Comparison of ENCODE assay signal across 22 cellular contexts in the genomic region with DNA sequence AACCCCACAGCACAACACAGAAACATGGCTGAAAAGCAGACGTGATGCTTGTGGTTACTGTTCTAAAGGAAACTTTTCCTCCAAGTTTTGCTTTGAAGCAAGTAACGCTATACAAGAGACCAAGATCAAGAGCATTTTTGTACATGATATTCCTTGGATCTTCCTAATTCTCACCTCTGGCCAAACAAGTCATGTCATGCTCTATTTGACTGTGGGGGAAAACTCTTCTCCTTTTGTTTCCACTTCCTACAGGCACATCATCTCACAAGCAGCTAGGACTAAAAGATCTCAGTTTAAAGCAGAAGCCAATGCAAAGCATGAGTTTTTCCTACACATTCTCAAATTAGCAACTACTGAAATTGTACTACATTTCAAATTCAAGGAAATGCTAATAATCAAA.
"Had no signal": no experiment of that assay in that cellular context is flagged by ENCODE, and none has a peak within 500 bp of the region (broad histone marks: within the 10 kb centered on the region; RNA-seq: fewer than 3 reads in every experiment).

No MANE protein-coding gene starts in this region.

- H3K27me3 ChIP-seq: colonic mucosa, gastrocnemius medialis, neural progenitor cell, right atrium auricular region, suprapubic skin had no signal

- H3K27ac Mint-ChIP-seq: activated naive CD8-positive, alpha-beta T cell treated with anti-CD3 and anti-CD28 coated beads, Interleukin-2, amount 10 ng/mL, durations not matched to agents 7 days and 5 days; brain; naive thymus-derived CD4-positive, alpha-beta T cell; neural progenitor cell; stimulated activated naive CD8-positive, alpha-beta T cell treated with anti-CD3 and anti-CD28 coated beads, Interleukin-15, Interleukin-2, amounts not matched to agents 100 ng/mL and 50 ng/mL, for 24 hours; type B pancreatic cell had no signal

- H2AFZ ChIP-seq: neural progenitor cell had no signal

- H3K27ac ChIP-seq: colonic mucosa, gastrocnemius medialis, heart left ventricle, left lung, neural progenitor cell, prostate gland, right atrium auricular region, suprapubic skin, WERI-Rb-1 had no signal

- H3K9ac ChIP-seq: neural progenitor cell had no signal

- DNase-seq: activated CD4-positive, alpha-beta T cell treated with anti-CD3 and anti-CD28 coated beads, Interleukin-2, amount 50 U/mL, for 4 hours; activated naive CD8-positive, alpha-beta T cell treated with anti-CD3 and anti-CD28 coated beads, Interleukin-2, amount 10 ng/mL, durations not matched to agents 7 days and 5 days; amygdala; central memory CD4-positive, alpha-beta T cell; colonic mucosa; gastrocnemius medialis; heart left ventricle; left lung; mucosa of descending colon; naive thymus-derived CD4-positive, alpha-beta T cell; stimulated activated CD4-positive, alpha-beta T cell treated with anti-CD3 and anti-CD28 coated beads, Interleukin-15, amount 100 ng/mL, for 24 hours; stimulated activated CD4-positive, alpha-beta T cell treated with anti-CD3 and anti-CD28 coated beads, Interleukin-2, amount 100 ng/mL, for 48 hours; T-helper 2 cell; WERI-Rb-1 had no signal

- H3K4me1 ChIP-seq: colonic mucosa, prostate gland had no signal

- H3K9me3 ChIP-seq: colonic mucosa, gastrocnemius medialis, heart left ventricle, left lung, mucosa of descending colon, prostate gland, right atrium auricular region, suprapubic skin had no signal

- ATAC-seq: gastrocnemius medialis; heart left ventricle; left lung; mucosa of descending colon; naive thymus-derived CD4-positive, alpha-beta T cell had no signal

- H3K4me2 ChIP-seq: neural progenitor cell had no signal

- H3K4me3 ChIP-seq: colonic mucosa, gastrocnemius medialis, heart left ventricle, left lung, mucosa of descending colon, neural progenitor cell, prostate gland, right atrium auricular region, skin epidermis, suprapubic skin had no signal

- H3K4me3 Mint-ChIP-seq: activated naive CD8-positive, alpha-beta T cell treated with anti-CD3 and anti-CD28 coated beads, Interleukin-2, amount 10 ng/mL, durations not matched to agents 7 days and 5 days; brain; neural progenitor cell; stimulated activated naive CD8-positive, alpha-beta T cell treated with anti-CD3 and anti-CD28 coated beads, Interleukin-15, Interleukin-2, amounts not matched to agents 100 ng/mL and 50 ng/mL, for 24 hours; type B pancreatic cell had no signal

- H3K27me3 Mint-ChIP-seq: brain, type B pancreatic cell had no signal

- H3K36me3 ChIP-seq: colonic mucosa, gastrocnemius medialis, neural progenitor cell, prostate gland, right atrium auricular region had no signal

- H3K9me3 Mint-ChIP-seq: activated naive CD8-positive, alpha-beta T cell treated with anti-CD3 and anti-CD28 coated beads, Interleukin-2, amount 10 ng/mL, durations not matched to agents 7 days and 5 days; brain; naive thymus-derived CD4-positive, alpha-beta T cell; neural progenitor cell; stimulated activated naive CD8-positive, alpha-beta T cell treated with anti-CD3 and anti-CD28 coated beads, Interleukin-15, Interleukin-2, amounts not matched to agents 100 ng/mL and 50 ng/mL, for 24 hours; type B pancreatic cell had no signal
